15 cellular contexts compared by ENCODE assay signal in the genomic region with DNA sequence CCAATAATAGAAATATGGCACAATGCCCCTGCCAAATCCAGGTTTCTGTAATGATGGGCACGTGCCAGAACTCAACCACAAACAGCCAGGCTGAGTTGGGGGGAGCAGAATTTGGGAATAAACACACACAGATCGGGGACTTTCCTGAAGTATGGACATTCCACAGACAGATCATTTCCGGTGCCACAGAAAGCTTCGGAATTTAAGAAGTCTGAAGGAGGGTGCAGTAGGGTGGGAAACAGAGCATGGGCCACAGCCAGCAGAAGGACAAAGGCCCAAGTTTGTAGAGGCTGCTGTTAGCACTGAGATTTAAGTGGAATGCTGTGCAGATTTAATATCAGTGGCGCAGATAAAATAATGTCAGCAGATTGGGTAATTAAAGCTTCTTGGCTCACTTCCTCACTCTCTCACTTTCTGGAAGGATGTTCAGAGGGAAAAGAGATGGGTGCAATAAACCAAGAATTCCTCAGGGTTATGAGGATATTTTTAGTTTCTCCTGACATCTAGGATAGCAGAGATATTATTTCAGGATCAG.
DNase-seq lines count a peak whose midpoint lies in the region; ATAC-seq and TF ChIP-seq lines count a peak whose summit lies in the region.
"Had no signal": no experiment of that assay in that cellular context is flagged by ENCODE, and none has a peak within 500 bp of the region (broad histone marks: within the 10 kb centered on the region; RNA-seq: fewer than 3 reads in every experiment).

No MANE protein-coding gene starts in this region.

- H3K27ac ChIP-seq in left ventricle myocardium inferior (replicated peaks) = no peak overlapping the region
- peak overlapping the region in 1 of 2 donors; percentile 57 for H3K27ac ChIP-seq in left lung
- H3K27ac ChIP-seq in uterus = peak overlapping the region; percentile 78 to 87

- H3K27me3 ChIP-seq in left ventricle myocardium inferior (ENCODE audit: low read depth) = no peaks in the 10 kb centered on the region
- H3K27me3 ChIP-seq in left lung = no peaks in the 10 kb centered on the region
- H3K27me3 ChIP-seq in uterus = no peaks in the 10 kb centered on the region

- no peaks in the 10 kb centered on the region for H3K36me3 ChIP-seq in left ventricle myocardium inferior
- H3K36me3 ChIP-seq in left lung = no peaks in the 10 kb centered on the region
- H3K36me3 ChIP-seq in uterus = no peaks in the 10 kb centered on the region

- peaks cover 2% of the 10 kb centered on the region for H3K9me3 ChIP-seq in left ventricle myocardium inferior (replicated peaks)
- H3K9me3 ChIP-seq in left lung = peaks cover 0 to 3% of the 10 kb centered on the region in 2 donors
- no peaks in the 10 kb centered on the region for H3K9me3 ChIP-seq in uterus

- H3K4me3 ChIP-seq in left ventricle myocardium inferior (no peak overlapping the region), astrocyte of the spinal cord (ENCODE audit: low read depth, low read length) (no peak overlapping the region), left lung (no peak overlapping the region), uterus (no peak overlapping the region)

- ATAC-seq in left cardiac atrium = peak; percentile 41 to 62
- peak; percentile 17 for ATAC-seq in left lung
- ATAC-seq in HG03432 (IDR thresholded peaks at IDR 0.05; ENCODE audit: unreplicated experiment) = no peak

- no peak for TF ChIP-seq POLR2A in uterus (IDR thresholded peaks at IDR 0.05)

- peaks cover 23% of the 10 kb centered on the region for H3K4me1 ChIP-seq in left ventricle myocardium inferior
- H3K4me1 ChIP-seq in left lung = peaks cover 0 to 6% of the 10 kb centered on the region in 2 donors
- peaks cover 7 to 13% of the 10 kb centered on the region in 2 donors for H3K4me1 ChIP-seq in uterus

- DNase-seq in left cardiac atrium = no peak
- DNase-seq in left ventricle myocardium inferior = no peak
- peak; percentile 51 for DNase-seq in astrocyte of the spinal cord (ENCODE audit: low read depth, low spot score)
- DNase-seq in left lung = no peak
- peak in 1 of 2 donors; percentile 19 for DNase-seq in uterus
- no peak for DNase-seq in germinal center (ENCODE audit: low spot score)
- DNase-seq in T1000 (lab: John Stamatoyannopoulos, UW) = no peak
- DNase-seq: 8988T; activated CD4-positive, alpha-beta T cell treated with anti-CD3 and anti-CD28 coated beads for 4 hours; activated naive CD4-positive, alpha-beta T cell; DMS79 treated with DMSO at 0.1 percent for 48 hours; immature natural killer cell; NCI-H524 treated with DMSO at 0.1 percent for 48 hours; occipital lobe had no signal

- in situ Hi-C loops in astrocyte of the spinal cord (cut with HindIII; ENCODE audit: low sequenced_read_pairs) = no loop called here

- no peak for TF ChIP-seq CTCF in left ventricle myocardium inferior (IDR thresholded peaks at IDR 0.05; ENCODE audit: borderline replicate concordance)
- TF ChIP-seq CTCF in astrocyte of the spinal cord (IDR thresholded peaks at IDR 0.05; ENCODE audit: low read depth, low read length) = no peak
- no peak for TF ChIP-seq CTCF in left lung (IDR thresholded peaks at IDR 0.05)
- no peak for TF ChIP-seq CTCF in uterus (IDR thresholded peaks at IDR 0.05)

- intact Hi-C loops in left cardiac atrium (cut with DNase I) (no loop called here), left ventricle myocardium inferior (cut with micrococcal nuclease) (no loop called here), left lung (cut with DNase I) (no loop called here), uterus (cut with DNase I; ENCODE audit: low total_unique reads) (no loop called here)
